In the genomic region with DNA sequence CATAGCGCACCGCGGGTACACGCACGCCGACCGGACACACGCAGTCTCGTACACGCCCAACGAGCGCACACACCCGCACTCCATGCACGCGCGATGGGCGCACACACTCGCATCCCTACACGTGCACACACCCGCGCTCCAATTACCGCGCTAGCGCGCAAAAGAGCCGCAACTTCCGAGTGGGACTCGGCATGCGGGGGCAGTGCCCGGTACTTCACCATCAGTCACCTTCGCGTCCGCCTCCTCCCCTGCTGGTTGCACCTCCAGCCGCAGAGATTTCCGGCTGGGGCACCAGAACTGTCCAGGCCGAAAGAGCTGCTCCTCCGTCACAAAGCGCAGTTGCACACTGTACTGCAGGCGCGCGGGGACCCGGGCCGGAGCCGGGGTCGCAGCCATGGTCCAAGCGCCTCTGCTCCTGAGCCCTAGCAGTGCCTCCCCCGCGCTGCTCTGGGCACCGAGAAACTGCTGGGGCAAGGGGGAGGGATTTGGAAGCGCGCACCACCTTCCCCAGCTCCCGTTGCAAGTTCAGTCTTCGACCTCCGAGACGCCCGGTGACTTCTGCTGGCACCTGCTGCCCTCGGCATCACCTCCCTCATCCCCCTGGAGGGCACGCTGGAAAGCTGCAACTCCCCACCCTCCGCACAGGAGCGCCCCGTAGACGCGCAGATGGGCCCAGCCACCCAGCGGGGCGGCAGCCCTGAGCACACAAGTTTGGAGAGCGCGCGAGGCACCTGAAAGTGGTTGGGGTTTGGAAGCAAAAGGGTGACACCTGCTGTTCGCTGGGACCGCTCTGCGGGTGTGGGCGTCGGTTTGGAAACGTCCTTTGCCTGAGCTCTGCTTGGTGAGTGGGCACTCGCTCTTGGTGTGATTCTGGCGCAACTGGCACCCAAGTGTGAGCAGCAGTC, we compare ENCODE assay signal across 8 cellular contexts.
A peak's percentile ranks its signal among the peaks of the same experiment; 100 is the strongest.
DNase-seq lines count a peak whose midpoint lies in the region; ATAC-seq and TF ChIP-seq lines count a peak whose summit lies in the region.

No MANE protein-coding gene starts in this region.

- H3K9ac ChIP-seq in mesenchymal stem cell (ENCODE audit: low read length), result no peak overlapping the region
- peak overlapping the region in 1 of 2 donors; percentile 20 for H3K9ac ChIP-seq in stomach smooth muscle (ENCODE audit: low read length in 2 of 2)

- H3K36me3 ChIP-seq in RWPE2 (ENCODE audit: low read depth) (no peaks in the 10 kb centered on the region), mesenchymal stem cell (ENCODE audit: control insufficient read depth in 1 of 2, insufficient read depth in 2 of 2, low read depth in 1 of 2, low read length in 2 of 2) (no peaks in the 10 kb centered on the region), stomach smooth muscle (ENCODE audit: control insufficient read depth in 2 of 2, insufficient read depth in 2 of 2, low read length in 2 of 2) (no peaks in the 10 kb centered on the region)

- H3K79me1 ChIP-seq in mesenchymal stem cell (replicated peaks; ENCODE audit: low read length, poor library complexity, severe bottlenecking), result no peaks in the 10 kb centered on the region

- no peak overlapping the region for H2BK5ac ChIP-seq in mesenchymal stem cell (ENCODE audit: low read depth, low read length, poor library complexity, severe bottlenecking)

- no peak overlapping the region for H2BK12ac ChIP-seq in mesenchymal stem cell (ENCODE audit: low read length in 2 of 2)

- H3K4ac ChIP-seq in mesenchymal stem cell (ENCODE audit: low read depth in 1 of 2, low read length in 2 of 2), result no peak overlapping the region

- no peak overlapping the region for H3K18ac ChIP-seq in mesenchymal stem cell (ENCODE audit: low read depth in 1 of 2, low read length in 2 of 2)

- H3K4me3 ChIP-seq in RWPE2 (ENCODE audit: severe bottlenecking), result no peak overlapping the region
- H3K4me3 ChIP-seq in mesenchymal stem cell (ENCODE audit: insufficient read depth in 1 of 2, low read depth in 1 of 2, low read length in 2 of 2), result peak overlapping the region in 1 of 2 experiments; percentile 73
- peak overlapping the region; percentile 70 to 79 for H3K4me3 ChIP-seq in stomach smooth muscle (ENCODE audit: low read length in 2 of 2)

- H3K4me2 ChIP-seq in mesenchymal stem cell (ENCODE audit: low read length, poor library complexity, severe bottlenecking), result no peak overlapping the region

- H2BK120ac ChIP-seq in mesenchymal stem cell (ENCODE audit: low read depth, low read length), result no peak overlapping the region

- H3K4me1 ChIP-seq in RWPE2 (ENCODE audit: insufficient read depth, poor library complexity, severe bottlenecking) (no peaks in the 10 kb centered on the region), mesenchymal stem cell (ENCODE audit: control insufficient read depth, insufficient read depth, low read depth, low read length) (peaks cover 8% of the 10 kb centered on the region), stomach smooth muscle (ENCODE audit: control insufficient read depth, insufficient read depth, low read length) (peaks cover 13% of the 10 kb centered on the region)

- no peak overlapping the region for H3K27ac ChIP-seq in 22Rv1
- H3K27ac ChIP-seq in RWPE2 (ENCODE audit: poor library complexity, severe bottlenecking), result no peak overlapping the region
- no peak overlapping the region for H3K27ac ChIP-seq in mesenchymal stem cell (ENCODE audit: low read length, poor library complexity, severe bottlenecking)
- H3K27ac ChIP-seq in stomach smooth muscle (ENCODE audit: low read length), result no peak overlapping the region

- DNase-seq in RWPE2 (ENCODE audit: low spot score) (peak; percentile 66), cerebellum (ENCODE audit: low spot score) (peak; percentile 58), mesenchymal stem cell (peak; percentile 13)

- H2BK15ac ChIP-seq in mesenchymal stem cell (ENCODE audit: low read depth, poor library complexity, severe bottlenecking), result no peak overlapping the region

- H3K23ac ChIP-seq in mesenchymal stem cell (ENCODE audit: low read length in 2 of 2), result no peak overlapping the region

- TF ChIP-seq CTCF in 22Rv1 (IDR thresholded peaks at IDR 0.05) (peak; percentile 65), RWPE2 (IDR thresholded peaks at IDR 0.05; ENCODE audit: poor library complexity, severe bottlenecking) (peak; percentile 61)

- no peak overlapping the region for H2AK5ac ChIP-seq in mesenchymal stem cell (ENCODE audit: low read length, severe bottlenecking)

- H3K27me3 ChIP-seq in RWPE2 (ENCODE audit: insufficient read depth, poor library complexity, severe bottlenecking) (peaks cover 38% of the 10 kb centered on the region), mesenchymal stem cell (ENCODE audit: control insufficient read depth in 1 of 2, insufficient read depth in 1 of 2, low read length in 2 of 2) (peaks cover 31 to 33% of the 10 kb centered on the region in 2 experiments), stomach smooth muscle (ENCODE audit: control insufficient read depth in 1 of 2, insufficient read depth in 2 of 2, low read length in 2 of 2) (peaks cover 0 to 10% of the 10 kb centered on the region in 2 donors)

- 44% methylated on average over 76 of the region's 76 CpGs for WGBS in mesenchymal stem cell

- H3K9me3 ChIP-seq in RWPE2 (ENCODE audit: severe bottlenecking) (no peaks in the 10 kb centered on the region), mesenchymal stem cell (ENCODE audit: control insufficient read depth, low read length) (no peaks in the 10 kb centered on the region), stomach smooth muscle (ENCODE audit: control insufficient read depth in 2 of 2, low read length in 2 of 2) (no peaks in the 10 kb centered on the region)

- H2AFZ ChIP-seq in mesenchymal stem cell (ENCODE audit: low read depth, low read length), result no peak overlapping the region

- H4K91ac ChIP-seq in mesenchymal stem cell (ENCODE audit: low read length), result peak overlapping the region; percentile 74

- H4K8ac ChIP-seq in mesenchymal stem cell (ENCODE audit: low read length), result no peak overlapping the region

- ATAC-seq in GM18867 (IDR thresholded peaks at IDR 0.05; ENCODE audit: unreplicated experiment) (peak; percentile 86), RWPE2 (ENCODE audit: low read depth) (peak; percentile 82), HG03520 (IDR thresholded peaks at IDR 0.05; ENCODE audit: unreplicated experiment) (no peak)

- TF ChIP-seq EP300 in Ishikawa (IDR thresholded peaks at IDR 0.05; ENCODE audit: borderline replicate concordance), result no peak

- TF ChIP-seq RAD21 in Ishikawa (IDR thresholded peaks at IDR 0.05; ENCODE audit: low read depth), result peak; percentile 77

- peak overlapping the region in 1 of 2 experiments; percentile 14 for H3K14ac ChIP-seq in mesenchymal stem cell (ENCODE audit: low read length in 2 of 2)

TF ChIP-seq in Ishikawa, 13 proteins besides CTCF, POLR2A, EP300 and RAD21:
- TF ChIP-seq, protein P1, sequence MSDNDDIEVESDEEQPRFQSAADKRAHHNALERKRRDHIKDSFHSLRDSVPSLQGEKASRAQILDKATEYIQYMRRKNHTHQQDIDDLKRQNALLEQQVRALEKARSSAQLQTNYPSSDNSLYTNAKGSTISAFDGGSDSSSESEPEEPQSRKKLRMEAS (IDR thresholded peaks at IDR 0.05), result peak; percentile 45
- TF ChIP-seq FOXM1 (IDR thresholded peaks at IDR 0.05; ENCODE audit: borderline replicate concordance, low read depth), result no peak

Comparison
In these comparisons a context has a peak if more than half of its experiments do, and no peak if none do; other contexts are left out.
1. DNase-seq: peak in every context shown above with its lines; median percentile 66 in RWPE2; 58 in cerebellum; 13 in mesenchymal stem cell.